In genomic region chr14:22689186-22689585, GRCh38 we compare ENCODE assay signal across 12 cellular contexts. TPM values are rescaled to one million over a fixed set of nuclear protein-coding genes. Genes with fewer than 3 reads are reported as not detected.
DNase-seq lines count a peak whose midpoint lies in the region; ATAC-seq and TF ChIP-seq lines count a peak whose summit lies in the region.
"Had no signal": no experiment of that assay in that cellular context is flagged by ENCODE, and none has a peak within 500 bp of the region (broad histone marks: within the 10 kb centered on the region; RNA-seq: fewer than 3 reads in every experiment).

No MANE protein-coding gene starts in this region.

- no peak overlapping the region for H3K27ac Mint-ChIP-seq in central memory CD8-positive, alpha-beta T cell (ENCODE audit: low read depth)
- H3K27ac Mint-ChIP-seq in natural killer cell: no peak overlapping the region
- H3K27ac Mint-ChIP-seq: activated T-cell treated with anti-CD3 and anti-CD28 coated beads, Interleukin-2, amount 50 U/mL, for 24 hours had no signal

- H3K27me3 Mint-ChIP-seq in central memory CD8-positive, alpha-beta T cell: peaks cover 90% of the 10 kb centered on the region
- peaks cover 52 to 78% of the 10 kb centered on the region in 2 donors for H3K27me3 Mint-ChIP-seq in natural killer cell (ENCODE audit: low read depth in 2 of 2)

- intact Hi-C loops in natural killer cell (cut with micrococcal nuclease): no loop called here

- no peak overlapping the region for H3K4me3 Mint-ChIP-seq in central memory CD8-positive, alpha-beta T cell
- no peak overlapping the region for H3K4me3 Mint-ChIP-seq in natural killer cell
- H3K4me3 Mint-ChIP-seq: activated T-cell treated with anti-CD3 and anti-CD28 coated beads, Interleukin-2, amount 50 U/mL, for 24 hours had no signal

- ATAC-seq in central memory CD8-positive, alpha-beta T cell (replicated peaks; ENCODE audit: extremely low read depth, poor library complexity, severe bottlenecking): peak; percentile 56
- ATAC-seq in natural killer cell (peak; percentile 36 to 47 (median 46)), HG03571 (IDR thresholded peaks at IDR 0.05; ENCODE audit: unreplicated experiment) (no peak), GM18517 (IDR thresholded peaks at IDR 0.05; ENCODE audit: unreplicated experiment) (no peak)

- TF ChIP-seq CTCF in natural killer cell (IDR thresholded peaks at IDR 0.05): no peak

- peaks cover 18% of the 10 kb centered on the region for H3K9me3 Mint-ChIP-seq in central memory CD8-positive, alpha-beta T cell
- H3K9me3 Mint-ChIP-seq in natural killer cell: peaks cover 0 to 4% of the 10 kb centered on the region in 2 donors

- no peaks in the 10 kb centered on the region for H3K4me1 Mint-ChIP-seq in central memory CD8-positive, alpha-beta T cell
- no peaks in the 10 kb centered on the region for H3K4me1 Mint-ChIP-seq in natural killer cell

- no peaks in the 10 kb centered on the region for H3K27me3 ChIP-seq in H7 (ENCODE audit: control insufficient read depth, insufficient read depth, low read length)
- H3K27me3 ChIP-seq: right lobe of liver, thyroid gland had no signal

- DNase-seq in EL (peak; percentile 96), LHCN-M2 (ENCODE audit: low read depth) (peak; percentile 99), natural killer cell (no peak), H7 (no peak), DMS153 (lab: John Stamatoyannopoulos, UW) (no peak)
- DNase-seq in central memory CD8-positive, alpha-beta T cell (ENCODE audit: low spot score in 2 of 2): no peak
- DNase-seq: activated T-cell treated with anti-CD3 and anti-CD28 coated beads, Interleukin-2, amount 50 U/mL, for 24 hours; right lobe of liver; RPMI8226; thyroid gland had no signal

- H3K36me3 Mint-ChIP-seq in central memory CD8-positive, alpha-beta T cell (ENCODE audit: insufficient read depth): peaks cover 4% of the 10 kb centered on the region
- H3K36me3 Mint-ChIP-seq in natural killer cell: peaks cover 13% of the 10 kb centered on the region

- no peak overlapping the region for H3K4me3 ChIP-seq in H7 (ENCODE audit: insufficient read depth, low read depth, low read length)
- H3K4me3 ChIP-seq: right lobe of liver, thyroid gland had no signal

- no peaks in the 10 kb centered on the region for H3K36me3 ChIP-seq in H7 (replicated peaks; ENCODE audit: control insufficient read depth, insufficient read depth, low read length)
- H3K36me3 ChIP-seq: right lobe of liver, thyroid gland had no signal

RNA-seq across cellular contexts. Expression of gene OR6J1, which starts 45.0 kb away (rescaled TPM):
- total RNA-seq in LHCN-M2 (2014; rRNA removed) (not detected in 2 replicates), natural killer cell (not detected)
- not detected for polyA plus RNA-seq in LHCN-M2 (2012)
- not detected in 2 replicates for total RNA-seq in H7 (2014; rRNA removed; shearing (Covaris generic))
- total RNA-seq: right lobe of liver, thyroid gland had no signal

Comparison
In these comparisons a context has a peak if more than half of its experiments do, and no peak if none do; other contexts are left out.
1. DNase-seq: peak in EL (single experiment) and LHCN-M2 (single experiment); none in central memory CD8-positive, alpha-beta T cell (0 of 2), natural killer cell (single experiment), H7 (single experiment) and DMS153 (single experiment).
2. ATAC-seq: peak in central memory CD8-positive, alpha-beta T cell (single experiment) and natural killer cell (3 of 3); none in HG03571 (single experiment) and GM18517 (single experiment).